In genomic region chr10:116164291-116164690, GRCh38 we compare ENCODE assay signal across 25 cellular contexts.
"Had no signal": no experiment of that assay in that cellular context is flagged by ENCODE, and none has a peak within 500 bp of the region (broad histone marks: within the 10 kb centered on the region; RNA-seq: fewer than 3 reads in every experiment).

No MANE protein-coding gene starts in this region.

- H3K27ac Mint-ChIP-seq: activated naive CD4-positive, alpha-beta T cell treated with anti-CD3 and anti-CD28 coated beads, Interleukin-2, amount 10 ng/mL, durations not matched to agents 7 days and 5 days; activated T-cell treated with anti-CD3 and anti-CD28 coated beads, Interleukin-2, amount 50 U/mL, for 24 hours; T-helper 17 cell had no signal

- H3K36me3 ChIP-seq: brain microvascular endothelial cell, esophagus squamous epithelium, gastrocnemius medialis, right lobe of liver, transverse colon, WERI-Rb-1 had no signal

- ATAC-seq: activated CD4-positive, CD25-positive, alpha-beta regulatory T cell treated with anti-CD3 and anti-CD28 coated beads, Interleukin-2, amount 50 U/mL, for 24 hours; gastrocnemius medialis; left colon; naive thymus-derived CD8-positive, alpha-beta T cell; right lobe of liver; T-helper 17 cell had no signal

- H3K4me1 Mint-ChIP-seq: activated naive CD4-positive, alpha-beta T cell treated with anti-CD3 and anti-CD28 coated beads, Interleukin-2, amount 10 ng/mL, durations not matched to agents 7 days and 5 days; T-helper 17 cell had no signal

- H3K9me3 ChIP-seq: esophagus squamous epithelium, gastrocnemius medialis, right lobe of liver, testis, transverse colon had no signal

- H3K36me3 Mint-ChIP-seq: activated naive CD4-positive, alpha-beta T cell treated with anti-CD3 and anti-CD28 coated beads, Interleukin-2, amount 10 ng/mL, durations not matched to agents 7 days and 5 days had no signal

- DNase-seq: activated CD4-positive, alpha-beta T cell treated with anti-CD3 and anti-CD28 coated beads for 48 hours; activated CD4-positive, alpha-beta T cell treated with anti-CD3 and anti-CD28 coated beads, Interleukin-2, amount 50 U/mL, for 48 hours; activated CD8-positive, alpha-beta memory T cell treated with anti-CD3 and anti-CD28 coated beads, Interleukin-2, amount 50 U/mL, for 48 hours; activated gamma-delta T cell; activated naive CD4-positive, alpha-beta T cell treated with anti-CD3 and anti-CD28 coated beads, Interleukin-2, amount 10 ng/mL, durations not matched to agents 7 days and 5 days; activated T-cell treated with anti-CD3 and anti-CD28 coated beads, Interleukin-2, amount 50 U/mL, for 24 hours; amniotic stem cell; brain microvascular endothelial cell; esophagus squamous epithelium; gastrocnemius medialis; kidney; left colon; mammary epithelial cell; naive thymus-derived CD8-positive, alpha-beta T cell; right lobe of liver; stimulated activated CD4-positive, alpha-beta T cell treated with anti-CD3 and anti-CD28 coated beads, Interleukin-2, amount 100 ng/mL, for 48 hours; stimulated activated naive CD4-positive, alpha-beta T cell treated with Interleukin-2 at 50 U/mL for 16 hours; T-helper 17 cell; T1000; testis; transverse colon; WERI-Rb-1 had no signal

- H3K27ac ChIP-seq: brain microvascular endothelial cell, epithelial cell of prostate, esophagus squamous epithelium, gastrocnemius medialis, right lobe of liver, testis, transverse colon, WERI-Rb-1 had no signal

- H3K4me3 Mint-ChIP-seq: activated naive CD4-positive, alpha-beta T cell treated with anti-CD3 and anti-CD28 coated beads, Interleukin-2, amount 10 ng/mL, durations not matched to agents 7 days and 5 days; activated T-cell treated with anti-CD3 and anti-CD28 coated beads, Interleukin-2, amount 50 U/mL, for 24 hours; naive thymus-derived CD8-positive, alpha-beta T cell; T-helper 17 cell had no signal

- FAIRE-seq: astrocyte, kidney had no signal

- H3K27me3 Mint-ChIP-seq: activated naive CD4-positive, alpha-beta T cell treated with anti-CD3 and anti-CD28 coated beads, Interleukin-2, amount 10 ng/mL, durations not matched to agents 7 days and 5 days; activated T-cell treated with anti-CD3 and anti-CD28 coated beads, Interleukin-2, amount 50 U/mL, for 24 hours; T-helper 17 cell had no signal

- H3K27me3 ChIP-seq: brain microvascular endothelial cell, esophagus squamous epithelium, gastrocnemius medialis, right lobe of liver, testis, transverse colon had no signal

- H3K4me3 ChIP-seq: esophagus squamous epithelium, gastrocnemius medialis, right lobe of liver, testis, transverse colon had no signal
